ENCODE assay signal across 23 cellular contexts in the genomic region with DNA sequence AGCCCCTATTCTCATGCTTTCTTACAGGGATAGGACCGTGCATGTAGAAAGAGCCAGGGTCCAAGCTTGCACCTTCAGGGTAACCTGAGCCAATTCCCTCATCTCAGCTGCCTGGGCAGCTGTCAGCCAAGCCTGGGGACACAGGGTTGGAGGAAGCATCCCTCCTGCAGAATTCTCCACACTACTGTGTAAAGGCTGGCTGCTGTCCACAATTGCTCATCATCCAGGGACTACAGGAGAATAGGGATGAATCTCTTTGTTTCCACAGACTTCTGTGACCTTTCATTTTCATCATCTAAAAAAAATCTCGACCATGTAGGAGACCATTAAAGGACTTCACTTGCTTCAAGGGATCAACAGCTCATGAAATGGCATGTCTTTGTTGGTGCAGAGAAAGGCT.
"Had no signal": no experiment of that assay in that cellular context is flagged by ENCODE, and none has a peak within 500 bp of the region (broad histone marks: within the 10 kb centered on the region; RNA-seq: fewer than 3 reads in every experiment).

No MANE protein-coding gene starts in this region.

- H3K36me3 Mint-ChIP-seq: naive thymus-derived CD8-positive, alpha-beta T cell; stimulated activated naive B cell treated with anti-CD40 and anti-IgM and Interleukin-4, amounts not matched to agents 10 μg/mL and 1 μg/mL and 100 μg/mL, for 72 hours had no signal

- H2AFZ ChIP-seq: hepatocyte had no signal

- H3K4me3 ChIP-seq: dorsolateral prefrontal cortex, esophagus squamous epithelium, hepatocyte, lung, mucosa of descending colon, ovary, right lobe of liver, spleen had no signal

- H3K4me2 ChIP-seq: hepatocyte had no signal

- H3K79me2 ChIP-seq: hepatocyte had no signal

- H3K9me3 ChIP-seq: esophagus squamous epithelium, mucosa of descending colon, ovary, right lobe of liver, spleen had no signal

- H3K4me3 Mint-ChIP-seq: central memory CD8-positive, alpha-beta T cell; naive thymus-derived CD8-positive, alpha-beta T cell; stimulated activated naive B cell treated with anti-CD40 and anti-IgM and Interleukin-4, amounts not matched to agents 10 μg/mL and 1 μg/mL and 100 μg/mL, for 72 hours had no signal

- H3K27me3 ChIP-seq: dorsolateral prefrontal cortex, esophagus squamous epithelium, hepatocyte, ovary, right lobe of liver, spleen had no signal

- H3K27ac Mint-ChIP-seq: naive thymus-derived CD8-positive, alpha-beta T cell; stimulated activated naive B cell treated with anti-CD40 and anti-IgM and Interleukin-4, amounts not matched to agents 10 μg/mL and 1 μg/mL and 100 μg/mL, for 72 hours had no signal

- H3K36me3 ChIP-seq: esophagus squamous epithelium, ovary, right lobe of liver, spleen had no signal

- H3K27ac ChIP-seq: dorsolateral prefrontal cortex, esophagus squamous epithelium, hepatocyte, ovary, right lobe of liver, spleen had no signal

- H3K4me1 ChIP-seq: esophagus squamous epithelium, right lobe of liver had no signal

- DNase-seq: cortex of kidney; dorsolateral prefrontal cortex; effector memory CD4-positive, alpha-beta T cell; esophagus squamous epithelium; foreskin melanocyte; head of caudate nucleus; left colon; left ventricle myocardium superior; mesenchymal stem cell; mucosa of descending colon; naive thymus-derived CD8-positive, alpha-beta T cell; nucleus accumbens; ovary; right lobe of liver; spleen; stimulated activated CD4-positive, alpha-beta T cell treated with anti-CD3 and anti-CD28 coated beads, Interleukin-15, amount 100 ng/mL, for 24 hours; stimulated activated CD4-positive, alpha-beta T cell treated with anti-CD3 and anti-CD28 coated beads, Interleukin-1b, Interleukin-23, amount 100 ng/mL, for 48 hours; stimulated activated CD4-positive, alpha-beta T cell treated with anti-CD3 and anti-CD28 coated beads, Interleukin-4, amount 100 ng/mL, for 4 hours; stimulated activated naive B cell treated with anti-CD40 and anti-IgM and Interleukin-4, amounts not matched to agents 10 μg/mL and 1 μg/mL and 100 μg/mL, for 72 hours; trophoblast cell had no signal

- H3K4me1 Mint-ChIP-seq: central memory CD8-positive, alpha-beta T cell; naive thymus-derived CD8-positive, alpha-beta T cell; stimulated activated naive B cell treated with anti-CD40 and anti-IgM and Interleukin-4, amounts not matched to agents 10 μg/mL and 1 μg/mL and 100 μg/mL, for 72 hours had no signal

- ATAC-seq: left colon; left ventricle myocardium superior; mucosa of descending colon; naive thymus-derived CD8-positive, alpha-beta T cell; right lobe of liver; stimulated activated naive B cell treated with anti-CD40 and anti-IgM and Interleukin-4, amounts not matched to agents 10 μg/mL and 1 μg/mL and 100 μg/mL, for 72 hours had no signal

- H3K9me3 Mint-ChIP-seq: central memory CD8-positive, alpha-beta T cell; naive thymus-derived CD8-positive, alpha-beta T cell; stimulated activated naive B cell treated with anti-CD40 and anti-IgM and Interleukin-4, amounts not matched to agents 10 μg/mL and 1 μg/mL and 100 μg/mL, for 72 hours had no signal
